Comparison of ENCODE assay signal across 8 cellular contexts in genomic region chr12:98503593-98504367, GRCh38. TPM values are rescaled to one million over a fixed set of nuclear protein-coding genes. Genes with fewer than 3 reads are reported as not detected.
DNase-seq lines count a peak whose midpoint lies in the region; ATAC-seq, FAIRE-seq and TF ChIP-seq lines count a peak whose summit lies in the region.

No MANE protein-coding gene starts in this region.

- WGBS in pancreas, 2 donors = 0% methylated on average over 43 of the region's 43 CpGs

- H3K4me3 Mint-ChIP-seq in activated naive CD8-positive, alpha-beta T cell treated with anti-CD3 and anti-CD28 coated beads for 36 hours = peak overlapping the region; percentile 97

- no peak for FAIRE-seq in pancreas (lab: Jason Lieb, UNC)

- H3K4me1 Mint-ChIP-seq in activated naive CD8-positive, alpha-beta T cell treated with anti-CD3 and anti-CD28 coated beads for 36 hours = peaks cover 27% of the 10 kb centered on the region

- no peaks in the 10 kb centered on the region for H3K27me3 ChIP-seq in pancreas
- no peaks in the 10 kb centered on the region for H3K27me3 ChIP-seq in tibial artery

- ATAC-seq in HG02623 (IDR thresholded peaks at IDR 0.05; ENCODE audit: unreplicated experiment) = peak; percentile 72
- peak; percentile 95 for ATAC-seq in Right ventricle myocardium inferior
- ATAC-seq in pancreas = peak; percentile 82 to 93 (median 85)

- peaks cover 6% of the 10 kb centered on the region for H3K9me3 Mint-ChIP-seq in activated naive CD8-positive, alpha-beta T cell treated with anti-CD3 and anti-CD28 coated beads for 36 hours

- no peak for TF ChIP-seq CTCF in GM10266 (IDR thresholded peaks at IDR 0.05; ENCODE audit: control insufficient read depth, insufficient read depth, low read depth, missing control alignments)
- TF ChIP-seq CTCF in pancreas (IDR thresholded peaks at IDR 0.05) = no peak
- TF ChIP-seq CTCF in tibial artery (IDR thresholded peaks at IDR 0.05) = no peak

- intact Hi-C loops in Right ventricle myocardium inferior (cut with DNase I) (loop anchor here (1.0 to 5.0 kb wide), 2 partner anchors 12 to 144 kb away; partner anchors contain the start of genes APAF1 and TMPO), pancreas (cut with DNase I) (no loop called here), tibial artery (cut with DNase I; ENCODE audit: low total_unique reads) (no loop called here)

- H3K4me1 ChIP-seq in pancreas (peaks cover 7 to 24% (median 15%) of the 10 kb centered on the region in 3 donors), tibial artery (peaks cover 0 to 4% (median 0%) of the 10 kb centered on the region in 4 donors)

- H3K36me3 Mint-ChIP-seq in activated naive CD8-positive, alpha-beta T cell treated with anti-CD3 and anti-CD28 coated beads for 36 hours = peaks cover 13% of the 10 kb centered on the region

- no peaks in the 10 kb centered on the region for H3K36me3 ChIP-seq in pancreas
- no peaks in the 10 kb centered on the region for H3K36me3 ChIP-seq in tibial artery

- peak overlapping the region; percentile 27 to 59 (median 42) for H3K4me3 ChIP-seq in pancreas
- peak overlapping the region; percentile 53 to 61 for H3K4me3 ChIP-seq in tibial artery

- DNase-seq in GM10266 (ENCODE audit: extremely low spot score) (peak; percentile 82), NCI-H1105 (lab: John Stamatoyannopoulos, UW) (peak; percentile 92), SKM-1 (lab: John Stamatoyannopoulos, UW; ENCODE audit: unreplicated experiment) (peak; percentile 57), Right ventricle myocardium inferior (ENCODE audit: missing footprints) (peak; percentile 98), pancreas (peak; percentile 90 to 98 (median 96)), tibial artery (peak; percentile 90 to 95)
- peak; percentile 93 for DNase-seq in activated naive CD8-positive, alpha-beta T cell treated with anti-CD3 and anti-CD28 coated beads for 36 hours

- no peaks in the 10 kb centered on the region for H3K9me3 ChIP-seq in pancreas
- H3K9me3 ChIP-seq in tibial artery = no peaks in the 10 kb centered on the region

- H3K27me3 Mint-ChIP-seq in activated naive CD8-positive, alpha-beta T cell treated with anti-CD3 and anti-CD28 coated beads for 36 hours = peaks cover 15% of the 10 kb centered on the region

- H3K27ac ChIP-seq in pancreas = peak overlapping the region; percentile 89 to 98 (median 90)
- peak overlapping the region; percentile 84 to 95 for H3K27ac ChIP-seq in tibial artery

- peak overlapping the region; percentile 98 for H3K27ac Mint-ChIP-seq in activated naive CD8-positive, alpha-beta T cell treated with anti-CD3 and anti-CD28 coated beads for 36 hours

RNA-seq across cellular contexts. Expression of gene TMPO, which starts 11.6 kb away (rescaled TPM):
- total RNA-seq in activated naive CD8-positive, alpha-beta T cell treated with anti-CD3 and anti-CD28 coated beads for 36 hours = 100 to 1,000 TPM; 322 to 331 TPM
- total RNA-seq in Right ventricle myocardium inferior (15.6 TPM), pancreas (10 to 100 TPM; 26.7 to 49.2 (median 32.9) TPM)
- polyA plus RNA-seq in pancreas = 10 to 100 TPM; 13.7 to 17.8 TPM

Comparison
In these comparisons a context has a peak if more than half of its experiments do, and no peak if none do; other contexts are left out.
1. Peak in every context shown above with its lines: DNase-seq, ATAC-seq, H3K4me3 ChIP-seq and H3K27ac ChIP-seq.
2. RNA of gene TMPO, which starts 11.6 kb away (total RNA-seq): 322 to 331 TPM in activated naive CD8-positive, alpha-beta T cell treated with anti-CD3 and anti-CD28 coated beads for 36 hours; 26.7 to 49.2 TPM in pancreas and 15.6 TPM in Right ventricle myocardium inferior (single experiment); every median in the first group is over 4 times any median in the second.